Comparison of ENCODE assay signal across 26 cellular contexts in genomic region chr13:21208755-21209154, GRCh38.
"Had no signal": no experiment of that assay in that cellular context is flagged by ENCODE, and none has a peak within 500 bp of the region (broad histone marks: within the 10 kb centered on the region; RNA-seq: fewer than 3 reads in every experiment).

No MANE protein-coding gene starts in this region.

- H3K4me1 Mint-ChIP-seq: activated CD4-positive, alpha-beta T cell treated with anti-CD3 and anti-CD28 coated beads, Interleukin-2, amount 10 ng/mL, durations not matched to agents 24 days and 14 days; activated naive CD4-positive, alpha-beta T cell treated with anti-CD3 and anti-CD28 coated beads, Interleukin-2, amount 50 U/mL, for 24 hours; activated naive CD8-positive, alpha-beta T cell treated with anti-CD3 and anti-CD28 coated beads, Interleukin-2, amount 10 ng/mL, durations not matched to agents 7 days and 5 days; activated T-helper 17 cell treated with anti-CD3 and anti-CD28 coated beads, Interleukin-2, amount 50 U/mL, for 72 hours; brain had no signal

- H3K27ac Mint-ChIP-seq: activated CD4-positive, alpha-beta T cell treated with anti-CD3 and anti-CD28 coated beads, Interleukin-2, amount 10 ng/mL, durations not matched to agents 24 days and 14 days; activated CD8-positive, alpha-beta T cell treated with anti-CD3 and anti-CD28 coated beads for 36 hours; activated naive CD8-positive, alpha-beta T cell treated with anti-CD3 and anti-CD28 coated beads, Interleukin-2, amount 10 ng/mL, durations not matched to agents 7 days and 5 days; activated T-cell treated with anti-CD3 and anti-CD28 coated beads, Interleukin-2, amount 50 U/mL, for 72 hours; activated T-helper 17 cell treated with anti-CD3 and anti-CD28 coated beads, Interleukin-2, amount 50 U/mL, for 72 hours; brain; T-helper 1 cell treated with Interleukin-12 subunit alpha and Interleukin-12 subunit beta and Interleukin-4 antibody, amounts not matched to agents 30 μg/mL and 1 μg/mL, for 36 hours; T-helper 2 cell treated with Interferon-gamma antibody and Interleukin-4, amounts not matched to agents 5 μg/mL and 100 μg/mL, for 36 hours had no signal

- H3K36me3 Mint-ChIP-seq: activated naive CD8-positive, alpha-beta T cell treated with anti-CD3 and anti-CD28 coated beads, Interleukin-2, amount 10 ng/mL, durations not matched to agents 7 days and 5 days; brain had no signal

- DNase-seq: activated CD4-positive, alpha-beta T cell treated with anti-CD3 and anti-CD28 coated beads, Interleukin-2, amount 10 ng/mL, durations not matched to agents 24 days and 14 days; activated CD4-positive, alpha-beta T cell treated with anti-CD3 and anti-CD28 coated beads, Interleukin-2, amount 50 U/mL, for 4 hours; activated CD8-positive, alpha-beta T cell treated with anti-CD3 and anti-CD28 coated beads for 36 hours; activated effector memory CD4-positive, alpha-beta T cell treated with anti-CD3 and anti-CD28 coated beads, Interleukin-2, amount 50 U/mL, for 16 hours; activated naive CD4-positive, alpha-beta T cell treated with Interleukin-2 at 50 U/mL for 16 hours; activated naive CD8-positive, alpha-beta T cell treated with anti-CD3 and anti-CD28 coated beads, Interleukin-2, amount 10 ng/mL, durations not matched to agents 7 days and 5 days; activated T-cell treated with anti-CD3 and anti-CD28 coated beads, Interleukin-2, amount 50 U/mL, for 1 hour; activated T-cell treated with anti-CD3 and anti-CD28 coated beads, Interleukin-2, amount 50 U/mL, for 72 hours; anterior cingulate cortex; caudate nucleus; NCI-H1105 treated with DMSO at 0.1 percent for 48 hours; NCI-H1436; NCI-H1694; NCI-H1930; NCI-H2081 treated with DMSO at 0.1 percent for 48 hours; NCI-H345; NCI-H524 treated with DMSO at 0.1 percent for 48 hours; SHP77 treated with DMSO at 0.1 percent for 48 hours; SK-N-SH had no signal

- H3K4me3 ChIP-seq: K562, SJSA1 had no signal

- H3K4me3 Mint-ChIP-seq: activated CD4-positive, alpha-beta T cell treated with anti-CD3 and anti-CD28 coated beads, Interleukin-2, amount 10 ng/mL, durations not matched to agents 24 days and 14 days; activated CD8-positive, alpha-beta T cell treated with anti-CD3 and anti-CD28 coated beads for 36 hours; activated naive CD4-positive, alpha-beta T cell treated with anti-CD3 and anti-CD28 coated beads, Interleukin-2, amount 50 U/mL, for 24 hours; activated naive CD8-positive, alpha-beta T cell treated with anti-CD3 and anti-CD28 coated beads, Interleukin-2, amount 10 ng/mL, durations not matched to agents 7 days and 5 days; activated T-cell treated with anti-CD3 and anti-CD28 coated beads, Interleukin-2, amount 50 U/mL, for 72 hours; activated T-helper 17 cell treated with anti-CD3 and anti-CD28 coated beads, Interleukin-2, amount 50 U/mL, for 72 hours; brain; T-helper 1 cell treated with Interleukin-12 subunit alpha and Interleukin-12 subunit beta and Interleukin-4 antibody, amounts not matched to agents 30 μg/mL and 1 μg/mL, for 36 hours; T-helper 2 cell treated with Interferon-gamma antibody and Interleukin-4, amounts not matched to agents 5 μg/mL and 100 μg/mL, for 36 hours had no signal
